9 cellular contexts compared by ENCODE assay signal in the genomic region with DNA sequence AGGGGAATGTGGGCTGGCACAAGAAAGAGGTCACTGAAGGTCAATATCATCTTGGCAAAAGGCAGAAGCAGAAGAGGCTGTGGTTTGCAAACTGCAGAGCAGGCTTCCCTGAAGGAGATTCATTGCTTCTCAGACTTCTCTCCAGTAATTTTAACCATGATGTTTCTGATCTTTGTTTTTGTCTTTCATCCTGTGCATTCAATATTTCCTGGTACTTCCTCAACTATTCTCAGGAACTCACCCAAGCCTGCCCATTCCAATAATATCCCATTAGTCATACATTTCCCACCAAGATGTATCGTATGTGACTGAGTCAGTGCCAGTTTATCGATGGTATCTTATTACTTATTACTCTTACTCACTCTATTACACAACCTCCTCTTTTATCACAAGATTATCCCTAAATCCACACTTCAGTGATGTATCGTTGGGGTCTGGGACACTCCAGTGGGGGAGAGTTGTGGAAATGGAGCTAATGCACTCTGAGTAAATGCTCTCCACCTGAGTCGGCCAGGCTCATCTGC. TPM values are rescaled to one million over a fixed set of nuclear protein-coding genes. Genes with fewer than 3 reads are reported as not detected.
DNase-seq lines count a peak whose midpoint lies in the region; TF ChIP-seq lines count a peak whose summit lies in the region.
"Not testable (repeated sequence)": the region's sequence is repeated elsewhere in the genome, so short reads cannot be mapped to it uniquely, and the experiment has no call there.
"Had no signal": no experiment of that assay in that cellular context is flagged by ENCODE, and none has a peak within 500 bp of the region (broad histone marks: within the 10 kb centered on the region; RNA-seq: fewer than 3 reads in every experiment).

No MANE protein-coding gene starts in this region.

- 22 to 25% methylated on average over 4 of the region's 4 CpGs for WGBS in GM23248 (ENCODE audit: low coverage in 1 of 2, low lambda C conversion rate in 2 of 2, missing lambda C conversion rate in 2 of 2), 2 experiments

- peaks cover 24% of the 10 kb centered on the region for H3K4me1 Mint-ChIP-seq in Calu3 (ENCODE audit: low read depth, unreplicated experiment)

- not testable (repeated sequence) for H3K9me2 ChIP-seq in GM23248 (ENCODE audit: insufficient read depth); PC-9 (ENCODE audit: insufficient read depth)

- in situ Hi-C loops in GM23248 (cut with MboI): not testable (repeated sequence)

- H3K4me3 Mint-ChIP-seq in Calu3 (ENCODE audit: low read depth, unreplicated experiment): not testable (repeated sequence)

- not testable (repeated sequence) for H3K36me3 Mint-ChIP-seq in Calu3 (ENCODE audit: insufficient read depth, unreplicated experiment)

- H3K4me1 ChIP-seq in GM23248 (ENCODE audit: insufficient read depth) (peaks cover 26% of the 10 kb centered on the region), PC-9 (replicated peaks; ENCODE audit: insufficient read depth) (peaks cover 19% of the 10 kb centered on the region)

- not testable (repeated sequence) for H3K9ac ChIP-seq in GM23248

- peaks cover 16% of the 10 kb centered on the region for H3F3A ChIP-seq in GM23248 (ENCODE audit: insufficient read depth)
- not testable (repeated sequence) for H3F3A ChIP-seq in PC-9 (ENCODE audit: insufficient read depth, low read depth)

- H2AFZ ChIP-seq in GM23248, PC-9: not testable (repeated sequence)

- not testable (repeated sequence) for H3K79me2 ChIP-seq in GM23248 (ENCODE audit: insufficient read depth); PC-9 (ENCODE audit: low read depth)

- H3K9me3 Mint-ChIP-seq in Calu3 (ENCODE audit: low read depth, unreplicated experiment): not testable (repeated sequence)

- BruUV-seq in Calu3 (replicated peaks; lab: Mats Ljungman, UMichigan); PC-9 (replicated peaks; lab: Mats Ljungman, UMichigan): not testable (repeated sequence)

- intact Hi-C loops in Calu3 (cut with micrococcal nuclease; ENCODE audit: unreplicated experiment); PC-9 (cut with micrococcal nuclease; ENCODE audit: unreplicated experiment): not testable (repeated sequence)

- peak overlapping the region; percentile 15 for H3K27ac Mint-ChIP-seq in Calu3 (ENCODE audit: unreplicated experiment)

- not testable (repeated sequence) for H3K4me3 ChIP-seq in GM23248; PC-9; fibroblast of mammary gland (ENCODE audit: control insufficient read depth, low read depth, low read length)

- DNase-seq in Calu3: not testable (repeated sequence)
- DNase-seq in GM23248 (peak; percentile 43), LHCN-M2 (ENCODE audit: low read depth) (peak; percentile 39), PC-9 (peak in 1 of 2 experiments; percentile 43), amniotic epithelial cell (ENCODE audit: low read depth) (peak; percentile 31), fibroblast of mammary gland (ENCODE audit: low read depth) (peak; percentile 59), renal cortical epithelial cell (ENCODE audit: low read depth) (peak; percentile 71)

- H3K27me3 ChIP-seq in GM23248 (replicated peaks; ENCODE audit: insufficient read depth); PC-9 (ENCODE audit: insufficient read depth, low read depth): not testable (repeated sequence)

- not testable (repeated sequence) for H3K27me3 Mint-ChIP-seq in Calu3 (ENCODE audit: unreplicated experiment)

- not testable (repeated sequence) for H4K20me1 ChIP-seq in GM23248 (ENCODE audit: insufficient read depth); PC-9 (ENCODE audit: insufficient read depth)

- POLR2A ChIA-PET in PC-9 (lab: Charles Lee; ENCODE audit: unreplicated experiment): not testable (repeated sequence)

- TF ChIP-seq CTCF in Calu3 (IDR thresholded peaks at IDR 0.05; ENCODE audit: unreplicated experiment); PC-9 (conservative IDR thresholded peaks at IDR 0.05); fibroblast of mammary gland (conservative IDR thresholded peaks at IDR 0.05; ENCODE audit: control insufficient read depth, insufficient read depth, low read depth, low read length): not testable (repeated sequence)

- CTCF ChIA-PET in Calu3 (lab: Charles Lee); PC-9 (lab: Charles Lee): not testable (repeated sequence)

- not testable (repeated sequence) for H3K9me3 ChIP-seq in GM23248 (ENCODE audit: low read depth); PC-9 (ENCODE audit: insufficient read depth, low read depth)

- not testable (repeated sequence) for H3K27ac ChIP-seq in GM23248
- H3K27ac ChIP-seq in PC-9: peak overlapping the region; percentile 62

- not testable (repeated sequence) for H3K36me3 ChIP-seq in GM23248 (ENCODE audit: low read depth); PC-9 (ENCODE audit: low read depth)

- not testable (repeated sequence) for H3K4me2 ChIP-seq in GM23248 (ENCODE audit: unreplicated experiment)
- peak overlapping the region; percentile 13; the same call in 1 of the 2 replicates for H3K4me2 ChIP-seq in PC-9

RNA-seq across cellular contexts. Expression of a gene that starts 2.8 kb away (rescaled TPM):
- total RNA-seq in Calu3 (2022): 0.76 TPM in 1 of 2 replicates, not detected in the other
- total RNA-seq in GM23248 (2014; rRNA removed; shearing (Covaris generic)): not detected in 2 replicates
- not detected in 2 replicates for polyA plus RNA-seq in GM23248 (2016; fragmentation: Nextera tagmentation; extraction: Ambion mirVana)
- not detected in 2 replicates for total RNA-seq in LHCN-M2 (2014; rRNA removed)
- not detected for polyA plus RNA-seq in LHCN-M2 (2012)
- total RNA-seq in PC-9 (2021): not detected in 2 replicates
- 0.17 and 0.35 TPM in 2 replicates for total RNA-seq in renal cortical epithelial cell
- total RNA-seq: Daoy had no signal

RNA-seq across cellular contexts. Expression of a gene that starts 20.5 kb away (rescaled TPM):
- total RNA-seq in Calu3 (2022) (0.34 and 0.68 TPM in 2 replicates), LHCN-M2 (2014; rRNA removed) (not detected in 2 replicates), PC-9 (2021) (not detected in 2 replicates), renal cortical epithelial cell (0.40 and 1.9 TPM in 2 replicates)
- not detected in 2 replicates for total RNA-seq in GM23248 (2014; rRNA removed; shearing (Covaris generic))
- 0.24 TPM in 1 of 2 replicates, not detected in the other for polyA plus RNA-seq in GM23248 (2016; fragmentation: Nextera tagmentation; extraction: Ambion mirVana)
- not detected for polyA plus RNA-seq in LHCN-M2 (2012)
- total RNA-seq: Daoy had no signal
- polyA plus RNA-seq: BJ had no signal

RNA-seq across cellular contexts. Expression of a gene that starts 54.1 kb away (rescaled TPM):
- total RNA-seq in Calu3 (2022) (not detected in 2 replicates), LHCN-M2 (2014; rRNA removed) (not detected in 2 replicates), PC-9 (2021) (not detected in 2 replicates), renal cortical epithelial cell (not detected in 2 replicates)
- total RNA-seq in GM23248 (2014; rRNA removed; shearing (Covaris generic)): not detected in 2 replicates
- polyA plus RNA-seq in GM23248 (2016; fragmentation: Nextera tagmentation; extraction: Ambion mirVana): not detected in 2 replicates
- polyA plus RNA-seq in LHCN-M2 (2012): not detected
- total RNA-seq: Daoy had no signal
- polyA plus RNA-seq: BJ had no signal
